In genomic region chr13:51557875-51558604, GRCh38 we compare ENCODE assay signal across 11 cellular contexts. TPM values are rescaled to one million over a fixed set of nuclear protein-coding genes. Genes with fewer than 3 reads are reported as not detected.
DNase-seq lines count a peak whose midpoint lies in the region; ATAC-seq and TF ChIP-seq lines count a peak whose summit lies in the region.
"Had no signal": no experiment of that assay in that cellular context is flagged by ENCODE, and none has a peak within 500 bp of the region (broad histone marks: within the 10 kb centered on the region; RNA-seq: fewer than 3 reads in every experiment).

No MANE protein-coding gene starts in this region.

- no peak for TF ChIP-seq POLR2A in gastroesophageal sphincter (IDR thresholded peaks at IDR 0.05)

- TF ChIP-seq EP300 in SK-N-SH (IDR thresholded peaks at IDR 0.05; ENCODE audit: borderline replicate concordance in 1 of 2, low read depth in 1 of 2, low read length in 1 of 2) (no peak), gastroesophageal sphincter (IDR thresholded peaks at IDR 0.05) (no peak)

- H3K9ac ChIP-seq in SK-N-SH = no peak overlapping the region

- H3K4me2 ChIP-seq in SK-N-SH = peak overlapping the region; percentile 28; the same call in 1 of the 2 replicates

- H3K4me3 ChIP-seq in SK-N-SH (ENCODE audit: low read depth in 2 of 2, low read length in 1 of 2) (peak overlapping the region in 1 of 2 experiments; percentile 18; a peak in 2 of 4 replicates), gastroesophageal sphincter (no peak overlapping the region), upper lobe of right lung (no peak overlapping the region)

- H3K9me2 ChIP-seq in SK-N-SH = no peaks in the 10 kb centered on the region

- H3K9me3 ChIP-seq in SK-N-SH = no peaks in the 10 kb centered on the region
- H3K9me3 ChIP-seq in gastroesophageal sphincter = no peaks in the 10 kb centered on the region
- H3K9me3 ChIP-seq in upper lobe of right lung = no peaks in the 10 kb centered on the region
- H3K9me3 ChIP-seq: BE2C had no signal

- no peak overlapping the region for H2AFZ ChIP-seq in SK-N-SH (ENCODE audit: low read depth)

- intact Hi-C loops in upper lobe of right lung (cut with DNase I) = no loop called here

- H3K36me3 ChIP-seq in SK-N-SH (replicated peaks in 1 of 2; ENCODE audit: control insufficient read depth in 1 of 2, insufficient read depth in 2 of 2, low read length in 1 of 2) (no peaks in the 10 kb centered on the region), gastroesophageal sphincter (no peaks in the 10 kb centered on the region), upper lobe of right lung (no peaks in the 10 kb centered on the region)
- H3K36me3 ChIP-seq: BE2C had no signal

- CTCF ChIA-PET in SK-N-SH (lab: Yijun Ruan, JAX) = no interaction called here

- no peak for DNase-seq in activated CD4-positive, CD25-positive, alpha-beta regulatory T cell (lab: John Stamatoyannopoulos, UW)
- no peak for DNase-seq in SK-N-SH
- DNase-seq in upper lobe of right lung = no peak
- DNase-seq in NCI-H1436 (lab: John Stamatoyannopoulos, UW) = no peak
- DNase-seq in NCI-H2171 treated with DMSO at 0.1 percent for 48 hours (lab: John Stamatoyannopoulos, UW) = no peak
- DNase-seq: BE2C, NCI-H1092 treated with DMSO at 0.1 percent for 48 hours, SW 1271 had no signal

- TF ChIP-seq CTCF in SK-N-SH (IDR thresholded peaks at IDR 0.05) (no peak), gastroesophageal sphincter (IDR thresholded peaks at IDR 0.05) (no peak), upper lobe of right lung (IDR thresholded peaks at IDR 0.05) (no peak)

- H3K27ac ChIP-seq in SK-N-SH (ENCODE audit: low read depth in 2 of 2, low read length in 1 of 2) (peak overlapping the region in 1 of 2 experiments; percentile 42; a peak in 2 of 4 replicates), gastroesophageal sphincter (no peak overlapping the region), upper lobe of right lung (no peak overlapping the region)

- no peaks in the 10 kb centered on the region for H3K79me2 ChIP-seq in SK-N-SH (ENCODE audit: insufficient read depth)

- H3K4me1 ChIP-seq in SK-N-SH (ENCODE audit: control insufficient read depth in 1 of 2, insufficient read depth in 2 of 2, low read depth in 1 of 2, low read length in 1 of 2) (peaks cover 0 to 5% of the 10 kb centered on the region in 2 experiments; a peak in 1 of 4 replicates), gastroesophageal sphincter (no peaks in the 10 kb centered on the region), upper lobe of right lung (no peaks in the 10 kb centered on the region)
- H3K4me1 ChIP-seq: BE2C had no signal

- no peak for TF ChIP-seq RAD21 in SK-N-SH (IDR thresholded peaks at IDR 0.05; ENCODE audit: low read length)

- POLR2A ChIA-PET in SK-N-SH (lab: Yijun Ruan, JAX) = no interaction called here

- ATAC-seq in activated CD4-positive, CD25-positive, alpha-beta regulatory T cell treated with anti-CD3 and anti-CD28 coated beads, Interleukin-2, amount 50 U/mL, for 24 hours = peak; percentile 75 to 77
- ATAC-seq in gastroesophageal sphincter (peak; percentile 43), upper lobe of right lung (peak; percentile 64), HG02571 (IDR thresholded peaks at IDR 0.05; ENCODE audit: unreplicated experiment) (no peak)

- H3K27me3 ChIP-seq in SK-N-SH (ENCODE audit: insufficient read depth) (no peaks in the 10 kb centered on the region), gastroesophageal sphincter (no peaks in the 10 kb centered on the region), upper lobe of right lung (no peaks in the 10 kb centered on the region)
- H3K27me3 ChIP-seq: BE2C had no signal

- H4K20me1 ChIP-seq in SK-N-SH (ENCODE audit: insufficient read depth) = no peaks in the 10 kb centered on the region

- H3F3A ChIP-seq in SK-N-SH (replicated peaks; ENCODE audit: insufficient read depth) = peaks cover 9% of the 10 kb centered on the region

- WGBS in SK-N-SH (ENCODE audit: low lambda C conversion rate) = 21% methylated on average over 9 of the region's 9 CpGs
- WGBS in gastroesophageal sphincter (ENCODE audit: low coverage in 1 of 2), 2 donors = 20 to 66% methylated on average over 8 to 9 of the region's 9 CpGs

TF ChIP-seq in SK-N-SH, 30 proteins besides CTCF, POLR2A, EP300 and RAD21:
- TF ChIP-seq FOSL2 (IDR thresholded peaks at IDR 0.05; ENCODE audit: borderline replicate concordance, low read depth) = peak; percentile 82
- no peak for TF ChIP-seq EZH2phosphoT487 (IDR thresholded peaks at IDR 0.05; ENCODE audit: borderline replicate concordance, low read depth)
- TF ChIP-seq NFIC (IDR thresholded peaks at IDR 0.05; ENCODE audit: borderline replicate concordance) = 0 out of 2 replicates have a peak, but pooled peaks have one; percentile 9
- no peak for TF ChIP-seq TAF1 (IDR thresholded peaks at IDR 0.05; ENCODE audit: borderline replicate concordance, low read depth, low read length)
- peak; percentile 92 for TF ChIP-seq PBX3 (IDR thresholded peaks at IDR 0.05)
- peak; percentile 76 for TF ChIP-seq JUND (IDR thresholded peaks at IDR 0.05)
- TF ChIP-seq TCF12 (IDR thresholded peaks at IDR 0.05) = peak; percentile 62
- TF ChIP-seq TEAD4 (IDR thresholded peaks at IDR 0.05; ENCODE audit: borderline replicate concordance, insufficient read depth) = no peak
TF ChIP-seq in SK-N-SH: peak in this region for 5.

RNA-seq across cellular contexts. Expression of gene WDFY2, which starts 26.2 kb away (rescaled TPM):
- 4.1 and 5.4 TPM in 2 replicates for polyA plus RNA-seq in SK-N-SH (2012; rRNA removed)
- polyA plus RNA-seq in SK-N-SH (2012; cell fraction: cytosol; rRNA removed) = 2.6 and 2.9 TPM in 2 replicates
- 15.1 and 20.4 TPM in 2 replicates for polyA plus RNA-seq in SK-N-SH (2012; cell fraction: nucleus; rRNA removed)
- total RNA-seq in gastroesophageal sphincter (10 to 100 TPM in 2 of 4 donors, 1 to 10 TPM in 2; 5.2 to 11.5 (median 8.5) TPM), upper lobe of right lung (13.1 TPM)
